10 cellular contexts compared by ENCODE assay signal in genomic region chr11:76206077-76206326, GRCh38. TPM values are rescaled to one million over a fixed set of nuclear protein-coding genes. Genes with fewer than 3 reads are reported as not detected.
DNase-seq lines count a peak whose midpoint lies in the region; ATAC-seq and TF ChIP-seq lines count a peak whose summit lies in the region.
"Had no signal": no experiment of that assay in that cellular context is flagged by ENCODE, and none has a peak within 500 bp of the region (broad histone marks: within the 10 kb centered on the region; RNA-seq: fewer than 3 reads in every experiment).

No MANE protein-coding gene starts in this region.

- H3K4me2 ChIP-seq in Karpas-422 (ENCODE audit: low read depth, low read length, poor library complexity, severe bottlenecking) = peak overlapping the region; percentile 80

- intact Hi-C loops in A673 (cut with micrococcal nuclease; ENCODE audit: unreplicated experiment) (loop anchor here (2.0 to 5.0 kb wide), 3 partner anchors 306 to 475 kb away; no protein-coding TSS in a partner anchor), natural killer cell (cut with micrococcal nuclease) (loop anchor here (2.0 to 5.0 kb wide), 4 partner anchors 29 to 476 kb away; no protein-coding TSS in a partner anchor)

- H3K36me3 ChIP-seq in A673 (ENCODE audit: insufficient read depth, low read length, poor library complexity, severe bottlenecking) = no peaks in the 10 kb centered on the region
- H3K36me3 ChIP-seq in Karpas-422 (ENCODE audit: insufficient read depth, low read length) = no peaks in the 10 kb centered on the region

- peak overlapping the region; percentile 62 for H3K9ac ChIP-seq in Karpas-422 (ENCODE audit: low read length)

- H3K9me3 Mint-ChIP-seq in natural killer cell = no peaks in the 10 kb centered on the region

- CTCF ChIA-PET in A673 (lab: Charles Lee) = interaction anchor here (1.1 kb wide), 1 partner anchor 54 kb away, joined by 4 read pairs; no protein-coding TSS in a partner anchor

- H3K9me3 ChIP-seq in A673 (ENCODE audit: low read depth, low read length, poor library complexity, severe bottlenecking) = no peaks in the 10 kb centered on the region
- H3K9me3 ChIP-seq in Karpas-422 (ENCODE audit: low read length) = no peaks in the 10 kb centered on the region

- H3K4me1 Mint-ChIP-seq in natural killer cell = peaks cover 8 to 38% of the 10 kb centered on the region in 2 donors

- DNase-seq in A673 (ENCODE audit: low spot score) (no peak), Karpas-422 (no peak), coronary artery (ENCODE audit: low spot score) (no peak), natural killer cell (no peak), cerebellar nuclear complex (lab: John Stamatoyannopoulos, UW) (no peak), 8988T (no peak), SKM-1 treated with dmso at 0.1 percent for 144 hours (lab: John Stamatoyannopoulos, UW; ENCODE audit: unreplicated experiment) (no peak)
- DNase-seq: DND-41; stimulated activated CD4-positive, alpha-beta T cell treated with anti-CD3 and anti-CD28 coated beads, Interleukin-1b, Interleukin-23, amount 100 ng/mL, for 48 hours had no signal

- BruUV-seq in A673 (replicated peaks; lab: Mats Ljungman, UMichigan) = no TSS peak

- H3K4me1 ChIP-seq in A673 (ENCODE audit: insufficient read depth, low read length, poor library complexity, severe bottlenecking) (peaks cover 34% of the 10 kb centered on the region), Karpas-422 (ENCODE audit: low read length) (peaks cover 36% of the 10 kb centered on the region)

- ATAC-seq in natural killer cell (no peak), HG02938 (IDR thresholded peaks at IDR 0.05; ENCODE audit: unreplicated experiment) (no peak)

- TF ChIP-seq CTCF in A673 (conservative IDR thresholded peaks at IDR 0.05; ENCODE audit: low read depth, low read length) (no peak), coronary artery (IDR thresholded peaks at IDR 0.05) (no peak), natural killer cell (IDR thresholded peaks at IDR 0.05) (no peak)

- H3K27me3 ChIP-seq in A673 (replicated peaks; ENCODE audit: insufficient read depth, low read depth, low read length, poor library complexity) (peaks cover 52% of the 10 kb centered on the region), Karpas-422 (ENCODE audit: low read length) (no peaks in the 10 kb centered on the region)

- POLR2A ChIA-PET in A673 (lab: Charles Lee; ENCODE audit: low non-redundant PET) = no interaction called here

- H3K27ac ChIP-seq in A673 (ENCODE audit: low read depth, low read length, poor library complexity, severe bottlenecking) (no peak overlapping the region), Karpas-422 (ENCODE audit: low read length) (no peak overlapping the region), coronary artery (no peak overlapping the region)

- no peaks in the 10 kb centered on the region for H3K36me3 Mint-ChIP-seq in natural killer cell

- no peaks in the 10 kb centered on the region for H4K20me1 ChIP-seq in Karpas-422 (ENCODE audit: insufficient read depth, low read depth, low read length)

- H3K4me3 ChIP-seq in A673 (ENCODE audit: low read depth, low read length, poor library complexity, severe bottlenecking) = peak overlapping the region; percentile 56
- peak overlapping the region; percentile 70 for H3K4me3 ChIP-seq in Karpas-422 (ENCODE audit: low read length)
- peak overlapping the region; percentile 72 for H3K4me3 ChIP-seq in coronary artery

- H3K4me3 Mint-ChIP-seq in natural killer cell = peak overlapping the region; percentile 74

- H3K9me2 ChIP-seq in Karpas-422 (replicated peaks; ENCODE audit: insufficient read depth, low read length) = no peaks in the 10 kb centered on the region

- no peak overlapping the region for H3K27ac Mint-ChIP-seq in natural killer cell

- H2AFZ ChIP-seq in Karpas-422 (ENCODE audit: low read length) = peak overlapping the region; percentile 48; the same call in 1 of the 2 replicates

- H3K79me2 ChIP-seq in Karpas-422 (ENCODE audit: low read length) = no peaks in the 10 kb centered on the region

- peaks cover 18 to 37% of the 10 kb centered on the region in 2 donors for H3K27me3 Mint-ChIP-seq in natural killer cell (ENCODE audit: low read depth in 2 of 2)

RNA-seq across cellular contexts. Expression of gene WNT11, which starts 0.3 kb away (rescaled TPM):
- 0.94 and 1.2 TPM in 2 replicates for total RNA-seq in A673 (2021)
- 0.07 and 0.30 TPM in 2 replicates for total RNA-seq in Karpas-422 (2014; rRNA removed; shearing (Covaris generic); ENCODE audit: low replicate concordance)
- 1 to 10 TPM in 1 of 3 donors, under 1 TPM in 2; 0.47 to 1.3 (median 0.80) TPM for total RNA-seq in natural killer cell
